Comparison of ENCODE assay signal across 25 cellular contexts in genomic region chr20:45156728-45157127, GRCh38.
"Had no signal": no experiment of that assay in that cellular context is flagged by ENCODE, and none has a peak within 500 bp of the region (broad histone marks: within the 10 kb centered on the region; RNA-seq: fewer than 3 reads in every experiment).

No MANE protein-coding gene starts in this region.

- ATAC-seq: activated CD4-positive, alpha-beta T cell treated with anti-CD3 and anti-CD28 coated beads for 36 hours; activated T-cell treated with anti-CD3 and anti-CD28 coated beads, Interleukin-2, amount 50 U/mL, for 72 hours; T-helper 17 cell had no signal

- DNase-seq: activated CD4-positive, alpha-beta memory T cell treated with anti-CD3 and anti-CD28 coated beads, Interleukin-2, amount 10 ng/mL, durations not matched to agents 7 days and 5 days; activated CD4-positive, alpha-beta T cell treated with anti-CD3 and anti-CD28 coated beads for 36 hours; activated CD4-positive, alpha-beta T cell treated with anti-CD3 and anti-CD28 coated beads, Interleukin-2, amount 50 U/mL, for 1 hour; activated gamma-delta T cell treated with Interleukin-2 at 50 U/mL for 16 hours; activated naive CD4-positive, alpha-beta T cell treated with anti-CD3 and anti-CD28 coated beads, Interleukin-2, amount 10 ng/mL, durations not matched to agents 7 days and 5 days; activated naive CD8-positive, alpha-beta T cell treated with anti-CD3 and anti-CD28 coated beads, Interleukin-2, amount 10 ng/mL, durations not matched to agents 7 days and 5 days; activated T-cell treated with anti-CD3 and anti-CD28 coated beads for 4 hours; activated T-cell treated with anti-CD3 and anti-CD28 coated beads, Interleukin-2, amount 50 U/mL, for 72 hours; adrenal gland; anterior cingulate cortex; colonic mucosa; KG1; NCI-H1092; NCI-H1417; NCI-H1930; NCI-H2107; NCI-H2171 treated with DMSO at 0.1 percent for 48 hours; NCI-H226; NCI-H526; NCI-H774; NK-92 treated with Interleukin-12 subunit alpha and Interleukin-12 subunit beta, amount 100 ng/mL, for 24 hours; SIG-M5; T-helper 17 cell; T-helper 9 cell; WERI-Rb-1 had no signal
